Comparison of ENCODE assay signal across 31 cellular contexts in genomic region chr2:211368467-211368866, GRCh38.
"Had no signal": no experiment of that assay in that cellular context is flagged by ENCODE, and none has a peak within 500 bp of the region (broad histone marks: within the 10 kb centered on the region; RNA-seq: fewer than 3 reads in every experiment).

No MANE protein-coding gene starts in this region.

- H3K4me1 Mint-ChIP-seq: activated CD4-positive, alpha-beta T cell treated with anti-CD3 and anti-CD28 coated beads, Interleukin-2, amount 10 ng/mL, durations not matched to agents 24 days and 14 days; activated naive CD4-positive, alpha-beta T cell treated with anti-CD3 and anti-CD28 coated beads, Interleukin-2, amount 50 U/mL, for 24 hours; activated naive CD8-positive, alpha-beta T cell treated with anti-CD3 and anti-CD28 coated beads, Interleukin-2, amount 10 ng/mL, durations not matched to agents 7 days and 5 days; central memory CD8-positive, alpha-beta T cell had no signal

- H3K4me3 Mint-ChIP-seq: activated CD4-positive, alpha-beta T cell treated with anti-CD3 and anti-CD28 coated beads, Interleukin-2, amount 10 ng/mL, durations not matched to agents 24 days and 14 days; activated CD8-positive, alpha-beta T cell treated with anti-CD3 and anti-CD28 coated beads for 36 hours; activated naive CD4-positive, alpha-beta T cell treated with anti-CD3 and anti-CD28 coated beads, Interleukin-2, amount 50 U/mL, for 24 hours; activated naive CD8-positive, alpha-beta T cell treated with anti-CD3 and anti-CD28 coated beads, Interleukin-2, amount 10 ng/mL, durations not matched to agents 7 days and 5 days; activated T-cell treated with anti-CD3 and anti-CD28 coated beads, Interleukin-2, amount 50 U/mL, for 72 hours; central memory CD8-positive, alpha-beta T cell; T-helper 1 cell treated with Interleukin-12 subunit alpha and Interleukin-12 subunit beta and Interleukin-4 antibody, amounts not matched to agents 30 μg/mL and 1 μg/mL, for 36 hours; T-helper 2 cell treated with Interferon-gamma antibody and Interleukin-4, amounts not matched to agents 5 μg/mL and 100 μg/mL, for 36 hours had no signal

- H3K9me3 ChIP-seq: ascending aorta, Peyer's patch, SJSA1, SK-N-SH had no signal

- H3K36me3 ChIP-seq: ascending aorta, cardiac muscle cell, Peyer's patch, SJSA1 had no signal

- FAIRE-seq: TTC549 had no signal

- DNase-seq: activated CD4-positive, alpha-beta T cell treated with anti-CD3 and anti-CD28 coated beads, Interleukin-2, amount 10 ng/mL, durations not matched to agents 24 days and 14 days; activated CD4-positive, alpha-beta T cell treated with anti-CD3 and anti-CD28 coated beads, Interleukin-2, amount 50 U/mL, for 4 hours; activated gamma-delta T cell; activated naive CD4-positive, alpha-beta T cell treated with Interleukin-2 at 50 U/mL for 16 hours; activated naive CD8-positive, alpha-beta T cell treated with anti-CD3 and anti-CD28 coated beads, Interleukin-2, amount 10 ng/mL, durations not matched to agents 7 days and 5 days; activated T-cell treated with anti-CD3 and anti-CD28 coated beads, Interleukin-2, amount 50 U/mL, for 1 hour; activated T-cell treated with anti-CD3 and anti-CD28 coated beads, Interleukin-2, amount 50 U/mL, for 72 hours; amygdala; NCI-H1048; NCI-H1105 treated with DMSO at 0.1 percent for 48 hours; NCI-H1436; NCI-H1694; NCI-H1930; NCI-H2171; NCI-H510A; NCI-H526; NCI-H748 treated with DMSO at 0.1 percent for 48 hours; Peyer's patch; RPMI8226; SHP77 treated with DMSO at 0.1 percent for 48 hours; SK-N-SH had no signal

- H3K9me3 Mint-ChIP-seq: activated CD4-positive, alpha-beta T cell treated with anti-CD3 and anti-CD28 coated beads, Interleukin-2, amount 10 ng/mL, durations not matched to agents 24 days and 14 days; activated naive CD4-positive, alpha-beta T cell treated with anti-CD3 and anti-CD28 coated beads, Interleukin-2, amount 50 U/mL, for 24 hours; activated naive CD8-positive, alpha-beta T cell treated with anti-CD3 and anti-CD28 coated beads, Interleukin-2, amount 10 ng/mL, durations not matched to agents 7 days and 5 days; activated T-helper 2 cell treated with anti-CD3 and anti-CD28 coated beads, Interferon-gamma antibody, Interleukin-2, Interleukin-4, amounts not matched to agents 10 μg/mL and 5 μg/mL and 100 μg/mL, durations not matched to agents 14 hours and 24 hours and 36 hours; T-helper 1 cell treated with Interleukin-12 subunit alpha and Interleukin-12 subunit beta and Interleukin-4 antibody, amounts not matched to agents 30 μg/mL and 1 μg/mL, for 36 hours; T-helper 2 cell treated with Interferon-gamma antibody and Interleukin-4, amounts not matched to agents 5 μg/mL and 100 μg/mL, for 36 hours had no signal

- H3K4me1 ChIP-seq: ascending aorta, Peyer's patch, SJSA1 had no signal

- H3K27me3 ChIP-seq: ascending aorta, cardiac muscle cell, Peyer's patch, SJSA1 had no signal

- H3K4me2 ChIP-seq: SK-N-SH had no signal

- H3K4me3 ChIP-seq: ascending aorta, cardiac muscle cell, Peyer's patch, SJSA1 had no signal

- H3K27ac ChIP-seq: ascending aorta, Peyer's patch, SJSA1 had no signal

- H3K9ac ChIP-seq: SK-N-SH had no signal

- H3K27me3 Mint-ChIP-seq: activated CD4-positive, alpha-beta T cell treated with anti-CD3 and anti-CD28 coated beads, Interleukin-2, amount 10 ng/mL, durations not matched to agents 24 days and 14 days; activated CD8-positive, alpha-beta T cell treated with anti-CD3 and anti-CD28 coated beads for 36 hours; activated naive CD4-positive, alpha-beta T cell treated with anti-CD3 and anti-CD28 coated beads, Interleukin-2, amount 50 U/mL, for 24 hours; activated naive CD8-positive, alpha-beta T cell treated with anti-CD3 and anti-CD28 coated beads, Interleukin-2, amount 10 ng/mL, durations not matched to agents 7 days and 5 days; central memory CD8-positive, alpha-beta T cell had no signal

- H3K27ac Mint-ChIP-seq: activated CD4-positive, alpha-beta T cell treated with anti-CD3 and anti-CD28 coated beads, Interleukin-2, amount 10 ng/mL, durations not matched to agents 24 days and 14 days; activated CD8-positive, alpha-beta T cell treated with anti-CD3 and anti-CD28 coated beads for 36 hours; activated naive CD4-positive, alpha-beta T cell treated with anti-CD3 and anti-CD28 coated beads, Interleukin-2, amount 50 U/mL, for 24 hours; activated naive CD8-positive, alpha-beta T cell treated with anti-CD3 and anti-CD28 coated beads, Interleukin-2, amount 10 ng/mL, durations not matched to agents 7 days and 5 days; activated T-cell treated with anti-CD3 and anti-CD28 coated beads, Interleukin-2, amount 50 U/mL, for 72 hours; activated T-helper 2 cell treated with anti-CD3 and anti-CD28 coated beads, Interferon-gamma antibody, Interleukin-2, Interleukin-4, amounts not matched to agents 10 μg/mL and 5 μg/mL and 100 μg/mL, durations not matched to agents 14 hours and 24 hours and 36 hours; T-helper 1 cell treated with Interleukin-12 subunit alpha and Interleukin-12 subunit beta and Interleukin-4 antibody, amounts not matched to agents 30 μg/mL and 1 μg/mL, for 36 hours; T-helper 2 cell treated with Interferon-gamma antibody and Interleukin-4, amounts not matched to agents 5 μg/mL and 100 μg/mL, for 36 hours had no signal

- H3K36me3 Mint-ChIP-seq: activated naive CD4-positive, alpha-beta T cell treated with anti-CD3 and anti-CD28 coated beads, Interleukin-2, amount 50 U/mL, for 24 hours; activated naive CD8-positive, alpha-beta T cell treated with anti-CD3 and anti-CD28 coated beads, Interleukin-2, amount 10 ng/mL, durations not matched to agents 7 days and 5 days had no signal
